34 cellular contexts compared by ENCODE assay signal in the genomic region with DNA sequence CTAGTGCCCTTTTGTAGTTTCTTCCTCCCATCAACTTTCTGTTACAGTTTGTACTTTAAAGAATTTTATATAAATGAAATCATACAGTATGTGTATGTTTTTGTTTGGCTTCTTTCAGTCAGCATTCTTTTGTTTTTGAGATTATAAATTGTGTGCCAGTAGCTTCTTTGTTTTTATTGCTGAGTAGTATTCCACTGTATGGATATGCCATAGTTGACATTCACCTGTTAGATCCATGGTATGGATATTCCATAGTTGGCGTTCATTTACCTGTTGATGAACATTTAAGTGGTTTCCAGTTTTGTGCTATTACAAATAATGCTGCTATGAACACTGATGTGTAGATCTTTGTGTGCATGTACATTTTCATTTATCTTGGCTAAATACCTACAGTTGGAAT.
"Had no signal": no experiment of that assay in that cellular context is flagged by ENCODE, and none has a peak within 500 bp of the region (broad histone marks: within the 10 kb centered on the region; RNA-seq: fewer than 3 reads in every experiment).

No MANE protein-coding gene starts in this region.

- H3K36me3 ChIP-seq: MG63 had no signal

- H3K9me3 ChIP-seq: MG63 had no signal

- H3K27me3 ChIP-seq: MG63 had no signal

- H3K4me3 ChIP-seq: MG63 had no signal

- DNase-seq: Karpas-422, Kasumi-1, MG63, MM.1S, MV-4-11, NCI-H1048, NCI-H1092, NCI-H1092 treated with DMSO at 0.1 percent for 48 hours, NCI-H1105, NCI-H1105 treated with DMSO at 0.1 percent for 48 hours, NCI-H1417, NCI-H1417 treated with DMSO at 0.1 percent for 48 hours, NCI-H1436, NCI-H1436 treated with DMSO at 0.1 percent for 48 hours, NCI-H146, NCI-H1694, NCI-H1694 treated with DMSO at 0.1 percent for 48 hours, NCI-H187, NCI-H187 treated with DMSO at 0.1 percent for 48 hours, NCI-H1930, NCI-H2029, NCI-H2029 treated with DMSO at 0.1 percent for 48 hours, NCI-H2081, NCI-H2081 treated with DMSO at 0.1 percent for 48 hours, NCI-H2107, NCI-H2171, NCI-H2171 treated with DMSO at 0.1 percent for 48 hours, NCI-H2227 treated with DMSO at 0.1 percent for 48 hours, NCI-H226, NCI-H345, NCI-H446, NCI-H446 treated with DMSO at 0.1 percent for 48 hours, NCI-H510A, NCI-H510A treated with DMSO at 0.1 percent for 48 hours had no signal
